ENCODE assay signal across 13 cellular contexts in genomic region chr15:99019558-99020540, GRCh38. TPM values are rescaled to one million over a fixed set of nuclear protein-coding genes. Genes with fewer than 3 reads are reported as not detected.
DNase-seq lines count a peak whose midpoint lies in the region; ATAC-seq and TF ChIP-seq lines count a peak whose summit lies in the region.
"Had no signal": no experiment of that assay in that cellular context is flagged by ENCODE, and none has a peak within 500 bp of the region (broad histone marks: within the 10 kb centered on the region; RNA-seq: fewer than 3 reads in every experiment).

No MANE protein-coding gene starts in this region.

- WGBS in heart right ventricle, 2 donors = 89 to 90% methylated on average over 15 of the region's 15 CpGs

- H3K27me3 ChIP-seq in heart right ventricle = peaks cover 0 to 6% (median 0%) of the 10 kb centered on the region in 7 donors
- H3K27me3 ChIP-seq: upper lobe of left lung had no signal

- no peak overlapping the region for H3K27ac ChIP-seq in heart right ventricle
- H3K27ac ChIP-seq: upper lobe of left lung had no signal

- TF ChIP-seq CTCF in heart right ventricle (IDR thresholded peaks at IDR 0.05) = no peak

- intact Hi-C loops in heart right ventricle (cut with DNase I) = no loop called here

- ATAC-seq in GM18502 (IDR thresholded peaks at IDR 0.05; ENCODE audit: poor library complexity, unreplicated experiment) (no peak), heart right ventricle (no peak)
- ATAC-seq: right cardiac atrium had no signal

- DNase-seq in Daoy (ENCODE audit: low read depth) (peak; percentile 45), NCI-H460 (ENCODE audit: extremely low read depth, low read depth) (peak; percentile 66), epidermal melanocyte (ENCODE audit: insufficient read length, low spot score) (peak; percentile 55), myocyte (ENCODE audit: low read depth) (peak; percentile 67), HuH-7 (ENCODE audit: low spot score) (no peak), NCI-H2196 treated with DMSO at 0.1 percent for 48 hours (lab: John Stamatoyannopoulos, UW; ENCODE audit: unreplicated experiment) (no peak), heart right ventricle (no peak)
- DNase-seq: activated T-cell treated with anti-CD3 and anti-CD28 coated beads, Interleukin-2, amount 50 U/mL, for 24 hours; NCI-H1694 treated with DMSO at 0.1 percent for 48 hours; right cardiac atrium; upper lobe of left lung had no signal

- no peak overlapping the region for H3K4me3 ChIP-seq in heart right ventricle
- H3K4me3 ChIP-seq: upper lobe of left lung had no signal

- H3K9me3 ChIP-seq in heart right ventricle = no peaks in the 10 kb centered on the region
- H3K9me3 ChIP-seq: upper lobe of left lung had no signal

- peaks cover 3 to 31% (median 19%) of the 10 kb centered on the region in 9 donors for H3K4me1 ChIP-seq in heart right ventricle

- no peaks in the 10 kb centered on the region for H3K36me3 ChIP-seq in heart right ventricle
- H3K36me3 ChIP-seq: upper lobe of left lung had no signal

RNA-seq across cellular contexts. Expression of gene PGPEP1L, which starts 12.3 kb away (rescaled TPM):
- total RNA-seq in Daoy (2014; rRNA removed; shearing (Covaris generic)) = not detected in 2 replicates
- total RNA-seq in NCI-H460 (2014; rRNA removed; shearing (Covaris generic)) = not detected in 2 replicates
- not detected in 2 replicates for polyA plus RNA-seq in NCI-H460 (2014; cell fraction: nucleus; rRNA removed)
- not detected in 2 replicates for total RNA-seq in myocyte
- polyA plus RNA-seq in myocyte (2012) = not detected
- total RNA-seq in heart right ventricle = 1 to 10 TPM in 7 of 10 donors, under 1 TPM in 3; 0.52 to 5.6 (median 1.3) TPM
- polyA plus RNA-seq in heart right ventricle = 1 to 10 TPM in 1 of 2 donors, under 1 TPM in 1; 0.22 to 4.2 TPM
- total RNA-seq: glomerular endothelial cell, upper lobe of left lung had no signal

Comparison
In these comparisons a context has a peak if more than half of its experiments do, and no peak if none do; other contexts are left out.
1. DNase-seq: peak in Daoy (single experiment), NCI-H460 (single experiment), epidermal melanocyte (single experiment) and myocyte (single experiment); none in HuH-7 (single experiment), NCI-H2196 treated with DMSO at 0.1 percent for 48 hours (single experiment) and heart right ventricle (0 of 2).